32 cellular contexts compared by ENCODE assay signal in genomic region chr17:49920370-49920769, GRCh38. TPM values are rescaled to one million over a fixed set of nuclear protein-coding genes. Genes with fewer than 3 reads are reported as not detected.
"Had no signal": no experiment of that assay in that cellular context is flagged by ENCODE, and none has a peak within 500 bp of the region (broad histone marks: within the 10 kb centered on the region; RNA-seq: fewer than 3 reads in every experiment).

No MANE protein-coding gene starts in this region.

- ATAC-seq: activated naive CD4-positive, alpha-beta T cell treated with anti-CD3 and anti-CD28 coated beads, Interleukin-2, amount 50 U/mL, for 72 hours; activated naive CD8-positive, alpha-beta T cell treated with anti-CD3 and anti-CD28 coated beads, Interleukin-2, amount 50 U/mL, for 24 hours; activated T-cell treated with anti-CD3 and anti-CD28 coated beads, Interleukin-2, amount 50 U/mL, for 4 hours; T-cell had no signal

- DNase-seq: activated B cell treated with CpG ODN at 0.5 μM for 24 hours; activated CD4-positive, alpha-beta memory T cell treated with anti-CD3 and anti-CD28 coated beads for 36 hours; activated CD4-positive, alpha-beta T cell treated with anti-CD3 and anti-CD28 coated beads for 1 hour; activated CD4-positive, alpha-beta T cell treated with anti-CD3 and anti-CD28 coated beads, Interleukin-2, amount 10 ng/mL, durations not matched to agents 24 days and 14 days; activated CD8-positive, alpha-beta memory T cell treated with anti-CD3 and anti-CD28 coated beads for 24 hours; activated effector memory CD4-positive, alpha-beta T cell treated with anti-CD3 and anti-CD28 coated beads, Interleukin-2, amount 50 U/mL, for 16 hours; activated naive CD4-positive, alpha-beta T cell treated with Interleukin-2 at 50 U/mL for 16 hours; activated naive CD8-positive, alpha-beta T cell treated with anti-CD3 and anti-CD28 coated beads, Interleukin-2, amount 50 U/mL, for 24 hours; activated T-cell treated with anti-CD3 and anti-CD28 coated beads, Interleukin-2, amount 50 U/mL, for 4 hours; amygdala; brain microvascular endothelial cell; MG63; MV-4-11; NCI-H1092 treated with DMSO at 0.1 percent for 48 hours; NCI-H1417 treated with DMSO at 0.1 percent for 48 hours; NCI-H1694; NCI-H2029; NCI-H345; NCI-H510A; NCI-H526 treated with DMSO at 0.1 percent for 48 hours; NK-92 treated with Interleukin-12 subunit alpha and Interleukin-12 subunit beta, amount 100 ng/mL, for 24 hours; OCI-M1; Peyer's patch; T-cell; T-helper 2 cell; T1000 had no signal

- H3K4me1 ChIP-seq: Peyer's patch had no signal

- H3K4me3 Mint-ChIP-seq: activated B cell treated with CpG ODN at 0.5 μM for 24 hours; activated CD4-positive, alpha-beta memory T cell treated with anti-CD3 and anti-CD28 coated beads for 36 hours; activated CD4-positive, alpha-beta T cell treated with anti-CD3 and anti-CD28 coated beads, Interleukin-2, amount 10 ng/mL, durations not matched to agents 24 days and 14 days; activated naive CD8-positive, alpha-beta T cell treated with anti-CD3 and anti-CD28 coated beads, Interleukin-2, amount 50 U/mL, for 24 hours; activated T-cell treated with anti-CD3 and anti-CD28 coated beads, Interleukin-2, amount 50 U/mL, for 4 hours; IgD-negative memory B cell; T-cell had no signal

- H3K27me3 ChIP-seq: MG63, Peyer's patch had no signal

- H3K9me3 ChIP-seq: MG63, Peyer's patch had no signal

- H3K9me3 Mint-ChIP-seq: activated B cell treated with CpG ODN at 0.5 μM for 24 hours; activated CD4-positive, alpha-beta memory T cell treated with anti-CD3 and anti-CD28 coated beads for 36 hours; activated CD4-positive, alpha-beta T cell treated with anti-CD3 and anti-CD28 coated beads, Interleukin-2, amount 10 ng/mL, durations not matched to agents 24 days and 14 days; activated naive CD4-positive, alpha-beta T cell treated with anti-CD3 and anti-CD28 coated beads, Interleukin-2, amount 50 U/mL, for 72 hours; activated naive CD8-positive, alpha-beta T cell treated with anti-CD3 and anti-CD28 coated beads, Interleukin-2, amount 50 U/mL, for 24 hours; activated T-cell treated with anti-CD3 and anti-CD28 coated beads, Interleukin-2, amount 50 U/mL, for 4 hours; IgD-negative memory B cell; T-cell had no signal

- FAIRE-seq: TTC549 had no signal

- H3K4me3 ChIP-seq: cardiac muscle cell, MG63, Peyer's patch, SK-N-MC had no signal

- H3K4me1 Mint-ChIP-seq: activated B cell treated with CpG ODN at 0.5 μM for 24 hours; activated CD4-positive, alpha-beta T cell treated with anti-CD3 and anti-CD28 coated beads, Interleukin-2, amount 10 ng/mL, durations not matched to agents 24 days and 14 days; activated naive CD8-positive, alpha-beta T cell treated with anti-CD3 and anti-CD28 coated beads, Interleukin-2, amount 50 U/mL, for 24 hours; IgD-negative memory B cell; T-cell had no signal

- H3K27ac ChIP-seq: brain microvascular endothelial cell, cardiac muscle cell, KMS-11, Peyer's patch, SK-N-MC had no signal

- H3K36me3 Mint-ChIP-seq: activated CD4-positive, alpha-beta memory T cell treated with anti-CD3 and anti-CD28 coated beads for 36 hours; activated naive CD4-positive, alpha-beta T cell treated with anti-CD3 and anti-CD28 coated beads, Interleukin-2, amount 50 U/mL, for 72 hours; IgD-negative memory B cell; T-cell had no signal

- H3K27ac Mint-ChIP-seq: activated B cell treated with CpG ODN at 0.5 μM for 24 hours; activated CD4-positive, alpha-beta memory T cell treated with anti-CD3 and anti-CD28 coated beads for 36 hours; activated CD4-positive, alpha-beta T cell treated with anti-CD3 and anti-CD28 coated beads, Interleukin-2, amount 10 ng/mL, durations not matched to agents 24 days and 14 days; activated naive CD8-positive, alpha-beta T cell treated with anti-CD3 and anti-CD28 coated beads, Interleukin-2, amount 50 U/mL, for 24 hours; IgD-negative memory B cell; T-cell had no signal

RNA-seq across cellular contexts. Expression of gene DLX4, which starts 48.6 kb away (rescaled TPM):
- total RNA-seq: Peyer's patch had no signal
- polyA plus RNA-seq: IgD-negative memory B cell had no signal
